ENCODE assay signal across 18 cellular contexts in the genomic region with DNA sequence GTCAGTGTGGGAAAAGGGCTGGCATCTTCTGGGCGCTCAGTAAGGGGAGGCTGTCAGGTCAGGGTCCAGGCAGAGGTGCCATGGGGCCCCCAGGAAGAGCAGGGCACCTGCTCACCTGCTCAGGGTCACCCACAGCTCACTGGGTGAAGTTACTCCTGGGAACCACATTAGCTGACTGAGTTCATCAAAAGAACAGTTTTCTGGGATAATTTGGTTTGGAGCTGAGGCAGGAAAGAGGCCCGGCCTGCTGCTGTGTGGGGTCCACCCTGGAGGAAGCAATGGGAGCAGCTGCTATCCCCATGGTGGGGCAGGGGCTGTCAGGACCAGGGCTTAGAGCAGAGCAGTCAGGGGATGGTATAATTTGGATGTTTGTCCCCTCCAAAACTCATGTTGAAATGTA.
"Had no signal": no experiment of that assay in that cellular context is flagged by ENCODE, and none has a peak within 500 bp of the region (broad histone marks: within the 10 kb centered on the region; RNA-seq: fewer than 3 reads in every experiment).

No MANE protein-coding gene starts in this region.

- H3K27ac Mint-ChIP-seq: natural killer cell; stimulated activated memory B cell treated with anti-CD40 and anti-IgM and Interleukin-4, amounts not matched to agents 10 μg/mL and 1 μg/mL and 100 μg/mL, for 72 hours had no signal

- DNase-seq: cortex of kidney; effector CD4-positive, alpha-beta T cell; foreskin fibroblast; gastrocnemius medialis; left cardiac atrium; left ventricle myocardium superior; lower lobe of right lung; natural killer cell; psoas muscle; right cardiac atrium; sigmoid colon; stimulated activated CD4-positive, alpha-beta T cell treated with anti-CD3 and anti-CD28 coated beads, Interleukin-2, amount 100 ng/mL, for 24 hours; stimulated activated CD4-positive, alpha-beta T cell treated with anti-CD3 and anti-CD28 coated beads, Interleukin-4, amount 100 ng/mL, for 4 hours; stimulated activated naive CD8-positive, alpha-beta T cell treated with anti-CD3 and anti-CD28 coated beads, Interleukin-15, Interleukin-2, amounts not matched to agents 100 U/mL and 50 U/mL, for 24 hours; upper lobe of right lung had no signal

- H3K36me3 Mint-ChIP-seq: natural killer cell; stimulated activated memory B cell treated with anti-CD40 and anti-IgM and Interleukin-4, amounts not matched to agents 10 μg/mL and 1 μg/mL and 100 μg/mL, for 72 hours had no signal

- H3K4me3 Mint-ChIP-seq: central memory CD8-positive, alpha-beta T cell; natural killer cell; stimulated activated memory B cell treated with anti-CD40 and anti-IgM and Interleukin-4, amounts not matched to agents 10 μg/mL and 1 μg/mL and 100 μg/mL, for 72 hours had no signal

- H3K9me3 Mint-ChIP-seq: central memory CD8-positive, alpha-beta T cell; natural killer cell; stimulated activated memory B cell treated with anti-CD40 and anti-IgM and Interleukin-4, amounts not matched to agents 10 μg/mL and 1 μg/mL and 100 μg/mL, for 72 hours had no signal

- ATAC-seq: esophagus mucosa; gastrocnemius medialis; left cardiac atrium; left ventricle myocardium superior; lower lobe of right lung; natural killer cell; psoas muscle; right cardiac atrium; stimulated activated memory B cell treated with anti-CD40 and anti-IgM and Interleukin-4, amounts not matched to agents 10 μg/mL and 1 μg/mL and 100 μg/mL, for 72 hours; stimulated activated naive CD8-positive, alpha-beta T cell treated with anti-CD3 and anti-CD28 coated beads, Interleukin-15, Interleukin-2, amounts not matched to agents 100 U/mL and 50 U/mL, for 24 hours; upper lobe of right lung had no signal

- H3K4me1 Mint-ChIP-seq: central memory CD8-positive, alpha-beta T cell; natural killer cell; stimulated activated memory B cell treated with anti-CD40 and anti-IgM and Interleukin-4, amounts not matched to agents 10 μg/mL and 1 μg/mL and 100 μg/mL, for 72 hours had no signal
